ENCODE assay signal across 8 cellular contexts in genomic region chr3:10224794-10225660, GRCh38. TPM values are rescaled to one million over a fixed set of nuclear protein-coding genes. Genes with fewer than 3 reads are reported as not detected.
DNase-seq lines count a peak whose midpoint lies in the region; ATAC-seq and TF ChIP-seq lines count a peak whose summit lies in the region.

No MANE protein-coding gene starts in this region.

- POLR2A ChIA-PET in CD4-positive, alpha-beta T cell (lab: Charles Lee): interaction anchor here (1.1 to 1.6 kb wide), 3 partner anchors 31 to 83 kb away, joined by 3 to 7 read pairs (median 6); partner anchors contain the start of gene VHL

- peak overlapping the region; percentile 35 for H3K4me3 Mint-ChIP-seq in CD4-positive, alpha-beta T cell
- peak overlapping the region; percentile 39 for H3K4me3 Mint-ChIP-seq in activated naive CD8-positive, alpha-beta T cell treated with anti-CD3 and anti-CD28 coated beads, Interleukin-2, amount 50 U/mL, for 24 hours
- H3K4me3 Mint-ChIP-seq in progenitor cell of endocrine pancreas (ENCODE audit: low read depth): no peak overlapping the region

- CTCF ChIA-PET in CD4-positive, alpha-beta T cell (lab: Charles Lee): interaction anchor here (1.2 to 1.9 kb wide), 2 partner anchors 17 to 38 kb away, joined by 5 read pairs; no protein-coding TSS in a partner anchor

- peaks cover 32% of the 10 kb centered on the region for H3K36me3 Mint-ChIP-seq in CD4-positive, alpha-beta T cell (ENCODE audit: low read depth)
- H3K36me3 Mint-ChIP-seq in activated naive CD8-positive, alpha-beta T cell treated with anti-CD3 and anti-CD28 coated beads, Interleukin-2, amount 50 U/mL, for 24 hours (ENCODE audit: low read depth): peaks cover 20% of the 10 kb centered on the region
- no peaks in the 10 kb centered on the region for H3K36me3 Mint-ChIP-seq in progenitor cell of endocrine pancreas (ENCODE audit: insufficient read depth)

- peak; percentile 67 for ATAC-seq in CD4-positive, alpha-beta T cell (ENCODE audit: poor library complexity)
- ATAC-seq in GM19463 (IDR thresholded peaks at IDR 0.05; ENCODE audit: unreplicated experiment) (peak; percentile 38), HG02840 (IDR thresholded peaks at IDR 0.05; ENCODE audit: low FRiP score, unreplicated experiment) (no peak)
- ATAC-seq in activated naive CD8-positive, alpha-beta T cell treated with anti-CD3 and anti-CD28 coated beads, Interleukin-2, amount 50 U/mL, for 24 hours: peak; percentile 52

- H3K4me1 Mint-ChIP-seq in CD4-positive, alpha-beta T cell (ENCODE audit: low read depth): peaks cover 55% of the 10 kb centered on the region
- peaks cover 78% of the 10 kb centered on the region for H3K4me1 Mint-ChIP-seq in activated naive CD8-positive, alpha-beta T cell treated with anti-CD3 and anti-CD28 coated beads, Interleukin-2, amount 50 U/mL, for 24 hours
- H3K4me1 Mint-ChIP-seq in progenitor cell of endocrine pancreas (ENCODE audit: low read depth): peaks cover 2% of the 10 kb centered on the region

- no peaks in the 10 kb centered on the region for H3K9me3 Mint-ChIP-seq in CD4-positive, alpha-beta T cell
- H3K9me3 Mint-ChIP-seq in activated naive CD8-positive, alpha-beta T cell treated with anti-CD3 and anti-CD28 coated beads, Interleukin-2, amount 50 U/mL, for 24 hours: no peaks in the 10 kb centered on the region
- H3K9me3 Mint-ChIP-seq in progenitor cell of endocrine pancreas (ENCODE audit: low read depth): no peaks in the 10 kb centered on the region

- H3K27ac Mint-ChIP-seq in CD4-positive, alpha-beta T cell: peak overlapping the region; percentile 81
- H3K27ac Mint-ChIP-seq in activated naive CD8-positive, alpha-beta T cell treated with anti-CD3 and anti-CD28 coated beads, Interleukin-2, amount 50 U/mL, for 24 hours: peak overlapping the region; percentile 93
- H3K27ac Mint-ChIP-seq in progenitor cell of endocrine pancreas: peak overlapping the region; percentile 23

- no peaks in the 10 kb centered on the region for H3K27me3 ChIP-seq in CD4-positive, alpha-beta T cell (ENCODE audit: control insufficient read depth, insufficient read depth, low read length)
- H3K27me3 ChIP-seq in MG63: no peaks in the 10 kb centered on the region
- no peaks in the 10 kb centered on the region for H3K27me3 ChIP-seq in cardiac muscle cell

- H3K4me3 ChIP-seq in MG63 (no peak overlapping the region), cardiac muscle cell (no peak overlapping the region)

- H3K4me1 ChIP-seq in cardiac muscle cell (ENCODE audit: low read depth): no peaks in the 10 kb centered on the region

- intact Hi-C loops in CD4-positive, alpha-beta T cell (cut with DNase I, micrococcal nuclease): loop anchor here (1.0 to 10.0 kb wide), 7 partner anchors 26 to 380 kb away; partner anchors contain the start of genes BRK1 (in 1 of the 2), FANCD2 (in 1 of the 2), IRAK2 (in 1 of the 2) and RPUSD3 (in 1 of the 2)

- H3K36me3 ChIP-seq in MG63 (no peaks in the 10 kb centered on the region), cardiac muscle cell (no peaks in the 10 kb centered on the region)

- H3K9me3 ChIP-seq in CD4-positive, alpha-beta T cell (ENCODE audit: control insufficient read depth, low read length): no peaks in the 10 kb centered on the region
- H3K9me3 ChIP-seq in MG63 (no peaks in the 10 kb centered on the region), cardiac muscle cell (ENCODE audit: low read depth) (no peaks in the 10 kb centered on the region)

- TF ChIP-seq CTCF in CD4-positive, alpha-beta T cell (IDR thresholded peaks at IDR 0.05): peak; percentile 72
- TF ChIP-seq CTCF in cardiac muscle cell (IDR thresholded peaks at IDR 0.05; ENCODE audit: low read depth, low read length): peak; percentile 77
- TF ChIP-seq CTCF in progenitor cell of endocrine pancreas (IDR thresholded peaks at IDR 0.05; ENCODE audit: unreplicated experiment): peak; percentile 71

- DNase-seq in CD4-positive, alpha-beta T cell: peak; percentile 38 to 62 (median 50)
- DNase-seq in MG63 (peak; percentile 41), SKM-1 treated with dmso at 0.1 percent for 144 hours (lab: John Stamatoyannopoulos, UW; ENCODE audit: unreplicated experiment) (peak; percentile 82), cardiac muscle cell (ENCODE audit: low read depth in 1 of 2, low spot score in 1 of 2) (peak; percentile 74 to 76), progenitor cell of endocrine pancreas (ENCODE audit: low spot score, unreplicated experiment) (peak; percentile 25)
- DNase-seq in activated naive CD8-positive, alpha-beta T cell treated with anti-CD3 and anti-CD28 coated beads, Interleukin-2, amount 50 U/mL, for 24 hours: peak; percentile 69

- no peak overlapping the region for H3K27ac ChIP-seq in CD4-positive, alpha-beta T cell (ENCODE audit: low read depth, low read length)
- H3K27ac ChIP-seq in cardiac muscle cell: no peak overlapping the region

- no peaks in the 10 kb centered on the region for H3K27me3 Mint-ChIP-seq in CD4-positive, alpha-beta T cell
- no peaks in the 10 kb centered on the region for H3K27me3 Mint-ChIP-seq in activated naive CD8-positive, alpha-beta T cell treated with anti-CD3 and anti-CD28 coated beads, Interleukin-2, amount 50 U/mL, for 24 hours
- no peaks in the 10 kb centered on the region for H3K27me3 Mint-ChIP-seq in progenitor cell of endocrine pancreas

RNA-seq across cellular contexts. Expression of gene TATDN2, which starts 23.2 kb away (rescaled TPM):
- 10 to 100 TPM; 48.7 to 50.2 TPM for total RNA-seq in CD4-positive, alpha-beta T cell
- total RNA-seq in MG63 (2014; rRNA removed; shearing (Covaris generic); ENCODE audit: low replicate concordance): 7.6 and 15.8 TPM in 2 replicates
- total RNA-seq in cardiac muscle cell (8.9 and 13.1 TPM in 2 replicates), progenitor cell of endocrine pancreas (34.5 and 35.5 TPM in 2 replicates)
- polyA plus RNA-seq in cardiac muscle cell: 5.9 and 7.7 TPM in 2 replicates

Comparison
In these comparisons a context has a peak if more than half of its experiments do, and no peak if none do; other contexts are left out.
1. DNase-seq: peak in every context shown above with its lines; median percentile 82 in SKM-1 treated with dmso at 0.1 percent for 144 hours; 75 in cardiac muscle cell; 69 in activated naive CD8-positive, alpha-beta T cell treated with anti-CD3 and anti-CD28 coated beads, Interleukin-2, amount 50 U/mL, for 24 hours; 50 in CD4-positive, alpha-beta T cell; 41 in MG63; 25 in progenitor cell of endocrine pancreas.
2. H3K27ac Mint-ChIP-seq: peak in every context shown above with its lines; median percentile 93 in activated naive CD8-positive, alpha-beta T cell treated with anti-CD3 and anti-CD28 coated beads, Interleukin-2, amount 50 U/mL, for 24 hours; 81 in CD4-positive, alpha-beta T cell; 23 in progenitor cell of endocrine pancreas.